Comparison of ENCODE assay signal across 9 cellular contexts in the genomic region with DNA sequence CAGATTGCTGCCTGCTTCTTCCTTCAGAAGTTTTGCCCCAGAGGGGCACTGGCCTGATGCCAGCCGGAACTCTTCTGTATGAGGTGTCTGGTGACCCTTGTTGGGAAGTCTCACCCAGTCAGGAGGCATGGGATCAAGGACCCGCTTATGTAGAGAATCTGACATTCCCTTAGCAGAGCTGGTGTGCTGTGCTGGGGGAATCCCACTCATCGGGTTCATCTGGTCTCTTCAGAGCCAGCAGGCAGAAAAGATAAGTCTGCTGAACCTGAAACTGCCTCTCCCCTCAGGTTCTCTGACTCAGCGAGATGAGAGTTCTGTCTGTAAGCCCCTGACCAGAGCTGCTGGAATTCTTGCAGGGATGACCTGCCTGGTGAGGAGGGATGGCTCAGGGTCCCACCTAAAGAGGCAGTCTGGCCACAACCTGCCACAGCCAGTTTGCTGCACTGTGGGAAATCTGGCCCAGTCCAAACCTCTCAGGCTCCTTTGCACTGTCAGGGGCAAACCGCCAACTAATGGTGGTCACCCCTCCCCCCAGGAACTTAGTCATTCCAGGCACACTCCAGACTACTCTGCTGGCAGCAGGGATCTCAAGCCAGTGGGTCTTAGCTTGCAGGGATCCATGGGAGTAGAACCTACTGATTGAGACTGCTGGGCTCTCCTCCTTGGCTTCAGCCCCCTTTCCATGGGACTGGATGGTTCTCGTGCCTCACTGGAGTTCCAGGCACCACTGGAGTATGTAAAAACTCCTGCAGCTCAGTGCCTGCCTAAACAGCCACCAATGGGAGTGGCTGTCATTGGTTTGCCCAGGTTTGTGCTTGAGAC. TPM values are rescaled to one million over a fixed set of nuclear protein-coding genes. Genes with fewer than 3 reads are reported as not detected.
A peak's percentile ranks its signal among the peaks of the same experiment; 100 is the strongest.
DNase-seq lines count a peak whose midpoint lies in the region; ATAC-seq and TF ChIP-seq lines count a peak whose summit lies in the region.
"Had no signal": no experiment of that assay in that cellular context is flagged by ENCODE, and none has a peak within 500 bp of the region (broad histone marks: within the 10 kb centered on the region; RNA-seq: fewer than 3 reads in every experiment).

No MANE protein-coding gene starts in this region.

- ATAC-seq in HG02610 (IDR thresholded peaks at IDR 0.05; ENCODE audit: unreplicated experiment), result peak; percentile 42
- ATAC-seq in GM21528 (IDR thresholded peaks at IDR 0.05; ENCODE audit: low FRiP score, unreplicated experiment), result no peak

- intact Hi-C loops in PC-9 (cut with micrococcal nuclease; ENCODE audit: unreplicated experiment), result loop anchor here (1.0 to 5.0 kb wide), 5 partner anchors 11 to 69 kb away; no protein-coding TSS in a partner anchor

- H3K9me3 Mint-ChIP-seq in activated naive CD8-positive, alpha-beta T cell (ENCODE audit: low read depth), result no peaks in the 10 kb centered on the region
- no peaks in the 10 kb centered on the region for H3K9me3 Mint-ChIP-seq in immature natural killer cell

- peak overlapping the region; percentile 68 for H3K4me2 ChIP-seq in PC-9

- peaks cover 63% of the 10 kb centered on the region for H3K36me3 Mint-ChIP-seq in activated naive CD8-positive, alpha-beta T cell
- H3K36me3 Mint-ChIP-seq in immature natural killer cell, result peaks cover 31 to 53% (median 39%) of the 10 kb centered on the region in 3 donors

- no peaks in the 10 kb centered on the region; the same call in 1 of the 2 replicates for H3K9me3 ChIP-seq in PC-9 (ENCODE audit: insufficient read depth, low read depth)
- H3K9me3 ChIP-seq: thoracic aorta had no signal

- CTCF ChIA-PET in PC-9 (lab: Charles Lee), result interaction anchor here (1.0 kb wide), 2 partner anchors 12 to 69 kb away, joined by 3 read pairs; no protein-coding TSS in a partner anchor

- H3K4me1 Mint-ChIP-seq in activated naive CD8-positive, alpha-beta T cell (ENCODE audit: low read depth), result peaks cover 38% of the 10 kb centered on the region
- peaks cover 76 to 99% of the 10 kb centered on the region in 2 donors for H3K4me1 Mint-ChIP-seq in immature natural killer cell

- BruUV-seq in PC-9 (replicated peaks; lab: Mats Ljungman, UMichigan), result no TSS peak

- H3K9me2 ChIP-seq in PC-9 (ENCODE audit: insufficient read depth), result no peaks in the 10 kb centered on the region

- H3K27ac ChIP-seq in PC-9, result peak overlapping the region; percentile 79
- H3K27ac ChIP-seq: thoracic aorta had no signal

- POLR2A ChIA-PET in PC-9 (lab: Charles Lee; ENCODE audit: unreplicated experiment), result interaction anchor here (0.6 to 0.7 kb wide), 2 partner anchors 14 to 48 kb away, joined by 3 to 5 read pairs; no protein-coding TSS in a partner anchor

- no peaks in the 10 kb centered on the region; the same call in 1 of the 2 replicates for H3K36me3 ChIP-seq in PC-9 (ENCODE audit: low read depth)
- H3K36me3 ChIP-seq: thoracic aorta had no signal

- H3K27ac Mint-ChIP-seq in activated naive CD8-positive, alpha-beta T cell, result peak overlapping the region; percentile 99
- peak overlapping the region; percentile 86 to 96 (median 94) for H3K27ac Mint-ChIP-seq in immature natural killer cell

- no peak overlapping the region for H2AFZ ChIP-seq in PC-9

- peak overlapping the region; percentile 98 for H3K4me3 Mint-ChIP-seq in activated naive CD8-positive, alpha-beta T cell
- peak overlapping the region; percentile 70 to 89 (median 75) for H3K4me3 Mint-ChIP-seq in immature natural killer cell

- no peaks in the 10 kb centered on the region for H3K79me2 ChIP-seq in PC-9 (ENCODE audit: low read depth)

- no peaks in the 10 kb centered on the region for H3K27me3 ChIP-seq in PC-9 (ENCODE audit: insufficient read depth, low read depth)

- H3K4me1 ChIP-seq in PC-9 (replicated peaks; ENCODE audit: insufficient read depth), result peaks cover 35% of the 10 kb centered on the region

- peak overlapping the region; percentile 5; the same call in 1 of the 2 replicates for H3K4me3 ChIP-seq in PC-9
- H3K4me3 ChIP-seq: thoracic aorta had no signal

- H4K20me1 ChIP-seq in PC-9 (ENCODE audit: insufficient read depth), result no peaks in the 10 kb centered on the region

- no peaks in the 10 kb centered on the region for H3K27me3 Mint-ChIP-seq in activated naive CD8-positive, alpha-beta T cell
- peaks cover 0 to 3% (median 0%) of the 10 kb centered on the region in 3 donors for H3K27me3 Mint-ChIP-seq in immature natural killer cell (ENCODE audit: low read depth in 3 of 3)

- H3F3A ChIP-seq in PC-9 (ENCODE audit: insufficient read depth, low read depth), result peaks cover 29% of the 10 kb centered on the region

- peak; percentile 66 for DNase-seq in GM04503 (ENCODE audit: low read depth)
- peak; percentile 95 to 96 for DNase-seq in PC-9
- DNase-seq in immature natural killer cell, result peak in 2 of 3 donors; percentile 12 to 45
- peak; percentile 38 to 58 for DNase-seq in stimulated activated CD8-positive, alpha-beta memory T cell treated with anti-CD3 and anti-CD28 coated beads, Interleukin-2, amount 100 ng/mL, for 48 hours (ENCODE audit: low read depth in 2 of 2)
- no peak for DNase-seq in NCI-H2196 (lab: John Stamatoyannopoulos, UW; ENCODE audit: unreplicated experiment)

- TF ChIP-seq CTCF in PC-9 (conservative IDR thresholded peaks at IDR 0.05), result no peak

RNA-seq across cellular contexts. Expression of gene CLEC2D, which starts 4.1 kb away (rescaled TPM):
- 32.6 and 37.8 TPM in 2 replicates for total RNA-seq in PC-9 (2021)
- polyA plus RNA-seq in immature natural killer cell, result 10 to 100 TPM; 37.7 to 57.3 (median 38.7) TPM

RNA-seq across cellular contexts. Expression of gene CLECL1, which starts 59.3 kb away (rescaled TPM):
- total RNA-seq in PC-9 (2021), result not detected in 2 replicates
- polyA plus RNA-seq in immature natural killer cell, result 1 to 10 TPM in 2 of 3 donors, not detected in 1; 1.2 to 3.5 TPM
